In the genomic region with DNA sequence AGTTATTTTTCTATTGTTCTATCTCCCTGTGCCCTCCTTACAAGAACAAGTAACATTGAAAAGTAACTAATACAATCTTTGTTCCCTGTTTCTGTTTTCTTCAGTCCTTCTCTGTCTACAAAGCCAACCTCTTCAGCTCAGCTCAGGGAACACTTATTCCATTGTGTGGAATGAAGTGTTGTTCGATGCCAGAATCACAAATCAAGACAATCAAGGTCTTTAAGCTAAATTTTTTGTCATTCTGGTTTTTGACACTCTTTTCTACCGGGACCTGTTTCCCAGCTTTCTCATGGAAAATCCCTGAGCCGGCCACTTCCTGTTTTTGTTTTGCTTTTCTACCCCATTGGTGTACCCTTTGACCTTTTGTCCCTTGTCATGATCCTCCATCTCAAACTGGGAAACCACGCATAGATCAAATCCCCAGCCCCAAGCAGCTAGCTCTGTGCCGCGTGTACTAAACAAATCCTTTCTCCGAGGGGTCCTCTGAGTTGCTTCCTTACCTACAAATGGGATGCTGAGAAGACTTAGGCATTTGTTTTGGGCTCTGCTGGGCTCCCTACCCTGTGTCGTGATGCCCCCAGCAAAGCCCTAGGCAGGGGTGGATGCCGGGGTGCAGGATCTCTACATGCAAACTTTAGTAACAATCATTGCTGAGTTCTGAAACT, we compare ENCODE assay signal across 7 cellular contexts.
DNase-seq lines count a peak whose midpoint lies in the region; ATAC-seq, FAIRE-seq and TF ChIP-seq lines count a peak whose summit lies in the region.

No MANE protein-coding gene starts in this region.

- no peak for TF ChIP-seq CTCF in OCI-LY3 (IDR thresholded peaks at IDR 0.05; ENCODE audit: low read depth, low read length)
- no peak for TF ChIP-seq CTCF in K562 (IDR thresholded peaks at IDR 0.05 in 2 of 3, conservative IDR thresholded peaks at IDR 0.05 in 1 of 3; ENCODE audit: insufficient read depth in 2 of 3, low read depth in 1 of 3, low read length in 3 of 3)
- no peak for TF ChIP-seq CTCF in left lung (IDR thresholded peaks at IDR 0.05)
- no peak for TF ChIP-seq CTCF in suprapubic skin (IDR thresholded peaks at IDR 0.05)

- no peak for TF ChIP-seq RAD21 in K562 (CRISPR knock-in tag; conservative IDR thresholded peaks at IDR 0.05 in 1 of 2, IDR thresholded peaks at IDR 0.05 in 1 of 2)

- BruUV-seq in K562 (replicated peaks; lab: Mats Ljungman, UMichigan) = no TSS peak

- H3K4me2 ChIP-seq in OCI-LY3 (ENCODE audit: low read length) (peak overlapping the region; percentile 69), K562 (ENCODE audit: insufficient read depth, low read length) (no peak overlapping the region)

- WGBS in K562 (ENCODE audit: insufficient coverage, low coverage, missing lambda C conversion rate) = 59% methylated on average over 9 of the region's 9 CpGs
- WGBS in suprapubic skin = 51% methylated on average over 9 of the region's 9 CpGs

- no peaks in the 10 kb centered on the region for H3K79me2 ChIP-seq in OCI-LY3 (ENCODE audit: low read length)
- no peaks in the 10 kb centered on the region for H3K79me2 ChIP-seq in K562 (ENCODE audit: control insufficient read depth, insufficient read depth, low read length)

- FAIRE-seq in K562 (lab: Jason Lieb, UNC) = peak; percentile 23

- no peak for TF ChIP-seq EP300 in K562 (IDR thresholded peaks at IDR 0.05; ENCODE audit: low read length)
- TF ChIP-seq EP300 in suprapubic skin (IDR thresholded peaks at IDR 0.05) = no peak

- H3K36me3 ChIP-seq in OCI-LY3 (replicated peaks; ENCODE audit: low read depth, low read length) (no peaks in the 10 kb centered on the region), K562 (ENCODE audit: control insufficient read depth, insufficient read depth, low read length) (no peaks in the 10 kb centered on the region), left lung (no peaks in the 10 kb centered on the region), suprapubic skin (no peaks in the 10 kb centered on the region)

- in situ Hi-C loops in K562 (cut with MboI) = no loop called here

- no peak for DNase-seq in K562 (ENCODE audit: extremely low read depth in 1 of 4, low spot score in 3 of 4)
- DNase-seq in left lung = no peak
- no peak for DNase-seq in suprapubic skin (ENCODE audit: low spot score in 2 of 2)
- no peak for DNase-seq in NCI-H774 (lab: John Stamatoyannopoulos, UW)
- no peak for DNase-seq in NCI-H2171 treated with DMSO at 0.1 percent for 48 hours (lab: John Stamatoyannopoulos, UW)
- no peak for DNase-seq in stimulated activated CD4-positive, alpha-beta T cell treated with anti-CD3 and anti-CD28 coated beads, Interleukin-1b, Interleukin-23, amount 100 ng/mL, for 48 hours

- no peaks in the 10 kb centered on the region for H4K20me1 ChIP-seq in OCI-LY3 (ENCODE audit: insufficient read depth, low read length)
- H4K20me1 ChIP-seq in K562 (replicated peaks; ENCODE audit: control insufficient read depth, insufficient read depth, low read length) = no peaks in the 10 kb centered on the region

- H3K27me3 ChIP-seq in OCI-LY3 (ENCODE audit: low read depth, low read length) = no peaks in the 10 kb centered on the region
- H3K27me3 ChIP-seq in K562 (ENCODE audit: control insufficient read depth in 2 of 2, insufficient read depth in 2 of 2, low read length in 2 of 2) = no peaks in the 10 kb centered on the region
- no peaks in the 10 kb centered on the region for H3K27me3 ChIP-seq in left lung
- H3K27me3 ChIP-seq in suprapubic skin = no peaks in the 10 kb centered on the region

- H2AFZ ChIP-seq in OCI-LY3 (ENCODE audit: low read depth, low read length) = peak overlapping the region; percentile 21
- H2AFZ ChIP-seq in K562 (ENCODE audit: low read depth, low read length) = peak overlapping the region; percentile 78

- no peaks in the 10 kb centered on the region for H3K9me1 ChIP-seq in K562 (ENCODE audit: control insufficient read depth, insufficient read depth, low read length)

- 0 out of 2 replicates have a peak, but pooled peaks cover 2% of the 10 kb centered on the region for H3K9me3 ChIP-seq in OCI-LY3 (ENCODE audit: insufficient read depth, low read length)
- H3K9me3 ChIP-seq in K562 (replicated peaks; ENCODE audit: control insufficient read depth, insufficient read depth, low read depth, low read length) = no peaks in the 10 kb centered on the region
- no peaks in the 10 kb centered on the region for H3K9me3 ChIP-seq in left lung
- no peaks in the 10 kb centered on the region for H3K9me3 ChIP-seq in suprapubic skin

- peaks cover 81% of the 10 kb centered on the region for H3K4me1 ChIP-seq in OCI-LY3 (ENCODE audit: low read length)
- H3K4me1 ChIP-seq in K562 (replicated peaks in 1 of 2; ENCODE audit: control insufficient read depth in 2 of 2, insufficient read depth in 2 of 2, low read length in 2 of 2) = peaks cover 14 to 36% of the 10 kb centered on the region in 2 experiments
- peaks cover 31 to 60% of the 10 kb centered on the region in 2 donors for H3K4me1 ChIP-seq in left lung
- H3K4me1 ChIP-seq in suprapubic skin = peaks cover 44% of the 10 kb centered on the region

- TF ChIP-seq POLR2A in K562 (conservative IDR thresholded peaks at IDR 0.05) (no peak), suprapubic skin (IDR thresholded peaks at IDR 0.05) (no peak)

- POLR2A ChIA-PET in K562 (lab: Yijun Ruan, JAX) = interaction anchor here (0.6 to 1.5 kb wide), 6 partner anchors 8 to 488 kb away, joined by 3 to 5 read pairs (median 4); no protein-coding TSS in a partner anchor

- CTCF ChIA-PET in K562 (lab: Yijun Ruan, JAX; ENCODE audit: low intra/inter-chr PET ratio) = no interaction called here

- H3K9ac ChIP-seq in OCI-LY3 (ENCODE audit: low read length) = peak overlapping the region; percentile 51
- H3K9ac ChIP-seq in K562 (ENCODE audit: insufficient read depth in 1 of 2, low read depth in 2 of 2, low read length in 2 of 2) = no peak overlapping the region

- peak overlapping the region; percentile 80 for H3K27ac ChIP-seq in OCI-LY3 (ENCODE audit: low read length)
- no peak overlapping the region for H3K27ac ChIP-seq in K562 (ENCODE audit: extremely low read depth, low read depth, low read length)
- H3K27ac ChIP-seq in left lung = peak overlapping the region; percentile 73 to 85
- H3K27ac ChIP-seq in suprapubic skin = peak overlapping the region; percentile 92

- intact Hi-C loops in K562 (cut with micrococcal nuclease) (no loop called here), left lung (cut with DNase I) (loop anchor here in 1 of 2 donors (10.0 kb wide), 1 partner anchor 382 kb away; no protein-coding TSS in a partner anchor)

- H3K4me3 ChIP-seq in OCI-LY3 (ENCODE audit: low read length) (peak overlapping the region; percentile 32), K562 (no peak overlapping the region), left lung (no peak overlapping the region), suprapubic skin (no peak overlapping the region)

- ATAC-seq in K562 (no peak), left lung (peak; percentile 3)

TF ChIP-seq in K562, 482 proteins besides CTCF, POLR2A, EP300 and RAD21 (continues in another document):
- TF ChIP-seq ELF1 (tag; IDR thresholded peaks at IDR 0.05) (0 out of 2 replicates have a peak, but pooled peaks have one; percentile 40), TAF7 (tag; IDR thresholded peaks at IDR 0.05) (0 out of 2 replicates have a peak, but pooled peaks have one; percentile 17)
- TF ChIP-seq, protein P1, sequence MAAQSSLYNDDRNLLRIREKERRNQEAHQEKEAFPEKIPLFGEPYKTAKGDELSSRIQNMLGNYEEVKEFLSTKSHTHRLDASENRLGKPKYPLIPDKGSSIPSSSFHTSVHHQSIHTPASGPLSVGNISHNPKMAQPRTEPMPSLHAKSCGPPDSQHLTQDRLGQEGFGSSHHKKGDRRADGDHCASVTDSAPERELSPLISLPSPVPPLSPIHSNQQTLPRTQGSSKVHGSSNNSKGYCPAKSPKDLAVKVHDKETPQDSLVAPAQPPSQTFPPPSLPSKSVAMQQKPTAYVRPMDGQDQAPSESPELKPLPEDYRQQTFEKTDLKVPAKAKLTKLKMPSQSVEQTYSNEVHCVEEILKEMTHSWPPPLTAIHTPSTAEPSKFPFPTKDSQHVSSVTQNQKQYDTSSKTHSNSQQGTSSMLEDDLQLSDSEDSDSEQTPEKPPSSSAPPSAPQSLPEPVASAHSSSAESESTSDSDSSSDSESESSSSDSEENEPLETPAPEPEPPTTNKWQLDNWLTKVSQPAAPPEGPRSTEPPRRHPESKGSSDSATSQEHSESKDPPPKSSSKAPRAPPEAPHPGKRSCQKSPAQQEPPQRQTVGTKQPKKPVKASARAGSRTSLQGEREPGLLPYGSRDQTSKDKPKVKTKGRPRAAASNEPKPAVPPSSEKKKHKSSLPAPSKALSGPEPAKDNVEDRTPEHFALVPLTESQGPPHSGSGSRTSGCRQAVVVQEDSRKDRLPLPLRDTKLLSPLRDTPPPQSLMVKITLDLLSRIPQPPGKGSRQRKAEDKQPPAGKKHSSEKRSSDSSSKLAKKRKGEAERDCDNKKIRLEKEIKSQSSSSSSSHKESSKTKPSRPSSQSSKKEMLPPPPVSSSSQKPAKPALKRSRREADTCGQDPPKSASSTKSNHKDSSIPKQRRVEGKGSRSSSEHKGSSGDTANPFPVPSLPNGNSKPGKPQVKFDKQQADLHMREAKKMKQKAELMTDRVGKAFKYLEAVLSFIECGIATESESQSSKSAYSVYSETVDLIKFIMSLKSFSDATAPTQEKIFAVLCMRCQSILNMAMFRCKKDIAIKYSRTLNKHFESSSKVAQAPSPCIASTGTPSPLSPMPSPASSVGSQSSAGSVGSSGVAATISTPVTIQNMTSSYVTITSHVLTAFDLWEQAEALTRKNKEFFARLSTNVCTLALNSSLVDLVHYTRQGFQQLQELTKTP (IDR thresholded peaks at IDR 0.05; ENCODE audit: low read depth in 1 of 2, partially characterized antibody in 2 of 2) = peak in 1 of 2 experiments; percentile 50
